Comparison of ENCODE assay signal across 23 cellular contexts in the genomic region with DNA sequence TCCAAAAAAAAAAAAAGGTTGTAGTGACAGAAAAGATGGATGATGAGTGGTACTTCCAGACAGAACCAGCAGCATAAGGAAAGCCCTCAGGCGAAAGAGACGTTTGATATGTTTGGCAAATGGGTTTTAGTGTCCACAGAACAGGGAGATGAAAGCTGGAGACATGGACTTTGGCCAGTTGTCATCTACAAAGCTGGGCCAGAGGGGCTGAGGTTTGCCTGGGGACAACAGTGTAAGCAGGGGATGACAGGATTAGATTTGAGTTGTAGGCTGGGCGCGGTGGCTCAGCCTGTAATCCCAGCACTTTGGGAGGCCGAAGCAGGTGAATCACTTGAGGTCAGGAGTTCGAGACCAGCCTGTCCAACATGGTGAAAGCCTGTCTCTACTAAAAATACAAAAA. TPM values are rescaled to one million over a fixed set of nuclear protein-coding genes. Genes with fewer than 3 reads are reported as not detected.
DNase-seq lines count a peak whose midpoint lies in the region; TF ChIP-seq lines count a peak whose summit lies in the region.
"Had no signal": no experiment of that assay in that cellular context is flagged by ENCODE, and none has a peak within 500 bp of the region (broad histone marks: within the 10 kb centered on the region; RNA-seq: fewer than 3 reads in every experiment).

No MANE protein-coding gene starts in this region.

- H3K4me2 ChIP-seq in neural progenitor cell: no peak overlapping the region

- H2AFZ ChIP-seq in neural progenitor cell (replicated peaks): no peak overlapping the region

- no peak overlapping the region for H3K4me3 Mint-ChIP-seq in neural progenitor cell
- H3K4me3 Mint-ChIP-seq: CD8-positive, alpha-beta memory T cell; HFFc6 had no signal

- H3K36me3 ChIP-seq in neural progenitor cell: no peaks in the 10 kb centered on the region
- no peaks in the 10 kb centered on the region for H3K36me3 ChIP-seq in vagina

- H3K79me2 ChIP-seq in neural progenitor cell (ENCODE audit: low read depth): no peaks in the 10 kb centered on the region

- H3K27me3 ChIP-seq in neural progenitor cell (no peaks in the 10 kb centered on the region), vagina (no peaks in the 10 kb centered on the region)

- H3K9me3 Mint-ChIP-seq in neural progenitor cell: no peaks in the 10 kb centered on the region
- H3K9me3 Mint-ChIP-seq: CD8-positive, alpha-beta memory T cell; HFFc6 had no signal

- H3K27me3 Mint-ChIP-seq in neural progenitor cell (ENCODE audit: insufficient read depth, low read depth): peaks cover 8% of the 10 kb centered on the region

- DNase-seq in M059J (ENCODE audit: low read depth) (peak; percentile 40), coronary artery (ENCODE audit: low spot score) (peak; percentile 31), neural progenitor cell (ENCODE audit: low spot score) (no peak), vagina (ENCODE audit: extremely low spot score in 2 of 2) (peak; percentile 14 to 60), RKO (ENCODE audit: low spot score) (no peak), NCI-H2107 (lab: John Stamatoyannopoulos, UW) (no peak), NCI-H524 (lab: John Stamatoyannopoulos, UW) (no peak)
- DNase-seq: ACHN; C1 segment of cervical spinal cord; CD8-positive, alpha-beta memory T cell; DMS79; H7; HFFc6; IMR-90; NCI-H1436; NCI-H2029 treated with DMSO at 0.1 percent for 48 hours; NCI-H2171 treated with DMSO at 0.1 percent for 48 hours; NCI-H446; NK-92 treated with Interleukin-12 subunit alpha and Interleukin-12 subunit beta, amount 100 ng/mL, for 24 hours; RPMI8226; SIG-M5 had no signal

- H3K36me3 Mint-ChIP-seq in neural progenitor cell: no peaks in the 10 kb centered on the region
- H3K36me3 Mint-ChIP-seq: CD8-positive, alpha-beta memory T cell had no signal

- no peak for TF ChIP-seq CTCF in coronary artery (IDR thresholded peaks at IDR 0.05)
- TF ChIP-seq CTCF in neural progenitor cell (IDR thresholded peaks at IDR 0.05): no peak
- TF ChIP-seq CTCF in vagina (IDR thresholded peaks at IDR 0.05): no peak

- intact Hi-C loops in vagina (cut with DNase I): no loop called here

- peak overlapping the region; percentile 49 for H3K27ac Mint-ChIP-seq in neural progenitor cell
- H3K27ac Mint-ChIP-seq: CD8-positive, alpha-beta memory T cell; HFFc6 had no signal

- peaks cover 23% of the 10 kb centered on the region for H3K4me1 Mint-ChIP-seq in neural progenitor cell
- H3K4me1 Mint-ChIP-seq: CD8-positive, alpha-beta memory T cell had no signal

- H3K9me3 ChIP-seq in neural progenitor cell (ENCODE audit: low read depth): no peaks in the 10 kb centered on the region
- no peaks in the 10 kb centered on the region for H3K9me3 ChIP-seq in vagina

- no peaks in the 10 kb centered on the region for H3F3A ChIP-seq in neural progenitor cell (ENCODE audit: low read depth)

- H3K4me1 ChIP-seq in neural progenitor cell: peaks cover 3% of the 10 kb centered on the region
- peaks cover 37% of the 10 kb centered on the region for H3K4me1 ChIP-seq in vagina

- H3K9ac ChIP-seq in neural progenitor cell: no peak overlapping the region

- no peaks in the 10 kb centered on the region for H4K20me1 ChIP-seq in neural progenitor cell (ENCODE audit: low read depth)

- H3K27ac ChIP-seq in coronary artery: no peak overlapping the region
- no peak overlapping the region for H3K27ac ChIP-seq in neural progenitor cell
- no peak overlapping the region for H3K27ac ChIP-seq in vagina

- H3K4me3 ChIP-seq in coronary artery (no peak overlapping the region), neural progenitor cell (no peak overlapping the region), vagina (no peak overlapping the region)

- no peak for TF ChIP-seq POLR2A in vagina (IDR thresholded peaks at IDR 0.05)

RNA-seq across cellular contexts. Expression of gene ELN, which starts 47.8 kb away (rescaled TPM):
- 26.2 and 65.2 TPM in 2 replicates for total RNA-seq in M059J (2014; rRNA removed; shearing (Covaris generic))
- total RNA-seq in neural progenitor cell (ENCODE audit: low replicate concordance) (0.47 and 1.1 TPM in 2 replicates), vagina (38.3 TPM)
- total RNA-seq: CD8-positive, alpha-beta memory T cell; MCF 10A; OCI-LY7 had no signal

Comparison
In these comparisons a context has a peak if more than half of its experiments do, and no peak if none do; other contexts are left out.
1. DNase-seq: peak in M059J (single experiment), coronary artery (single experiment) and vagina (2 of 2); none in neural progenitor cell (single experiment), RKO (single experiment), NCI-H2107 (single experiment) and NCI-H524 (0 of 2).
2. RNA of gene ELN, which starts 47.8 kb away (total RNA-seq): 26.2 to 65.2 TPM in M059J and 38.3 TPM in vagina (single experiment); 0.47 to 1.1 TPM in neural progenitor cell; every median in the first group is over 10 times any median in the second.